In genomic region chr15:39125904-39126303, GRCh38 we compare ENCODE assay signal across 9 cellular contexts.
A peak's percentile ranks its signal among the peaks of the same experiment; 100 is the strongest.
DNase-seq lines count a peak whose midpoint lies in the region; ATAC-seq, FAIRE-seq and TF ChIP-seq lines count a peak whose summit lies in the region.
"Had no signal": no experiment of that assay in that cellular context is flagged by ENCODE, and none has a peak within 500 bp of the region (broad histone marks: within the 10 kb centered on the region; RNA-seq: fewer than 3 reads in every experiment).

No MANE protein-coding gene starts in this region.

- ATAC-seq in left lobe of liver (peak; percentile 85), HG03432 (IDR thresholded peaks at IDR 0.05; ENCODE audit: unreplicated experiment) (no peak)

- H3K36me3 Mint-ChIP-seq in astrocyte (ENCODE audit: low read depth, unreplicated experiment) = no peaks in the 10 kb centered on the region

- H3K4me1 ChIP-seq in BE2C (peaks cover 18% of the 10 kb centered on the region), astrocyte (ENCODE audit: insufficient read depth, low read length) (peaks cover 50% of the 10 kb centered on the region)

- H3K27ac ChIP-seq in astrocyte (ENCODE audit: low read depth, low read length) = peak overlapping the region; percentile 84
- H3K27ac ChIP-seq: neutrophil had no signal

- H3K9ac ChIP-seq in astrocyte (ENCODE audit: low read length) = no peak overlapping the region

- peak overlapping the region; percentile 29 for H3K27ac Mint-ChIP-seq in astrocyte (ENCODE audit: unreplicated experiment)

- no peak for FAIRE-seq in astrocyte (lab: Jason Lieb, UNC)

- H3K27me3 ChIP-seq in BE2C = no peaks in the 10 kb centered on the region
- H3K27me3 ChIP-seq in astrocyte (ENCODE audit: insufficient read depth, low read length) = no peaks in the 10 kb centered on the region

- no peaks in the 10 kb centered on the region for H3K9me3 ChIP-seq in BE2C
- H3K9me3 ChIP-seq in astrocyte (ENCODE audit: insufficient read depth, low read depth, low read length) = no peaks in the 10 kb centered on the region
- H3K9me3 ChIP-seq: neutrophil had no signal

- no peaks in the 10 kb centered on the region for H4K20me1 ChIP-seq in astrocyte (ENCODE audit: insufficient read depth, low read length)

- DNase-seq in BE2C (peak; percentile 51), GM10248 (ENCODE audit: extremely low spot score) (peak; percentile 47), NCI-H460 (ENCODE audit: extremely low read depth, low read depth) (peak; percentile 36), astrocyte (ENCODE audit: low read depth) (peak; percentile 37), left lobe of liver (ENCODE audit: low spot score) (no peak), middle frontal gyrus (ENCODE audit: extremely low spot score, low spot score) (no peak), posterior vena cava (ENCODE audit: low spot score) (no peak)

- CTCF ChIA-PET in GM10248 (lab: Yijun Ruan, JAX) = interaction anchor here (1.0 to 1.7 kb wide), 7 partner anchors 10 to 454 kb away, joined by 3 to 11 read pairs (median 4); partner anchors contain the start of gene THBS1

- H3K27me3 Mint-ChIP-seq in astrocyte (ENCODE audit: low read depth, unreplicated experiment) = no peaks in the 10 kb centered on the region

- no peak overlapping the region for H2AFZ ChIP-seq in astrocyte (ENCODE audit: low read depth, low read length)

- no peak overlapping the region for H3K4me3 Mint-ChIP-seq in astrocyte (ENCODE audit: unreplicated experiment)

- H3K4me3 ChIP-seq in BE2C (ENCODE audit: low read depth, low read length) = no peak overlapping the region
- H3K4me3 ChIP-seq in astrocyte (ENCODE audit: insufficient read depth, low read depth, low read length) = no peak overlapping the region

- H3K4me2 ChIP-seq in astrocyte (ENCODE audit: low read length) = no peak overlapping the region

- intact Hi-C loops in posterior vena cava (cut with DNase I) = no loop called here

- H3K79me2 ChIP-seq in astrocyte (ENCODE audit: insufficient read depth, low read length) = no peaks in the 10 kb centered on the region

- TF ChIP-seq CTCF in BE2C (IDR thresholded peaks at IDR 0.05; ENCODE audit: low read depth, low read length) (peak; percentile 87), GM10248 (IDR thresholded peaks at IDR 0.05; ENCODE audit: control extremely low read depth, extremely low read depth, low read depth, missing control alignments) (peak; percentile 64), astrocyte (IDR thresholded peaks at IDR 0.05; ENCODE audit: insufficient read depth, low read depth, low read length) (peak; percentile 74)

- H3K9me3 Mint-ChIP-seq in astrocyte (ENCODE audit: unreplicated experiment) = peaks cover 3% of the 10 kb centered on the region

- H3K4me1 Mint-ChIP-seq in astrocyte (ENCODE audit: low read depth, unreplicated experiment) = peaks cover 55% of the 10 kb centered on the region

- POLR2A ChIA-PET in GM10248 (lab: Yijun Ruan, JAX) = no interaction called here

- no peaks in the 10 kb centered on the region for H3K36me3 ChIP-seq in BE2C
- H3K36me3 ChIP-seq in astrocyte (ENCODE audit: insufficient read depth, low read length) = no peaks in the 10 kb centered on the region
- H3K36me3 ChIP-seq: neutrophil had no signal

Comparison
In these comparisons a context has a peak if more than half of its experiments do, and no peak if none do; other contexts are left out.
1. DNase-seq: peak in BE2C (single experiment), GM10248 (single experiment), NCI-H460 (single experiment) and astrocyte (single experiment); none in left lobe of liver (single experiment), middle frontal gyrus (single experiment) and posterior vena cava (single experiment).
2. Peak in every context shown above with its lines, with median percentiles within 50 percentile points of each other: CTCF ChIP-seq.